In genomic region chr13:107551521-107551920, GRCh38 we compare ENCODE assay signal across 30 cellular contexts.
"Had no signal": no experiment of that assay in that cellular context is flagged by ENCODE, and none has a peak within 500 bp of the region (broad histone marks: within the 10 kb centered on the region; RNA-seq: fewer than 3 reads in every experiment).

No MANE protein-coding gene starts in this region.

- H3K4me1 Mint-ChIP-seq: activated CD4-positive, alpha-beta memory T cell treated with anti-CD3 and anti-CD28 coated beads, Interleukin-2, amount 10 ng/mL, durations not matched to agents 7 days and 5 days; activated CD4-positive, alpha-beta T cell treated with anti-CD3 and anti-CD28 coated beads, Interleukin-2, amount 10 ng/mL, durations not matched to agents 7 days and 5 days; activated naive CD4-positive, alpha-beta T cell treated with anti-CD3 and anti-CD28 coated beads, Interleukin-2, amount 10 ng/mL, durations not matched to agents 7 days and 5 days; activated naive CD8-positive, alpha-beta T cell treated with anti-CD3 and anti-CD28 coated beads, Interleukin-2, amount 10 ng/mL, durations not matched to agents 7 days and 5 days; WTC11 had no signal

- H3K27ac ChIP-seq: body of pancreas, cardiac muscle cell, foreskin keratinocyte, gastrocnemius medialis, heart left ventricle had no signal

- H3K27me3 ChIP-seq: body of pancreas, cardiac muscle cell, foreskin keratinocyte, gastrocnemius medialis, heart left ventricle had no signal

- H3K4me3 ChIP-seq: body of pancreas, cardiac muscle cell, gastrocnemius medialis, heart left ventricle had no signal

- H3K27ac Mint-ChIP-seq: activated CD4-positive, alpha-beta memory T cell treated with anti-CD3 and anti-CD28 coated beads, Interleukin-2, amount 10 ng/mL, durations not matched to agents 7 days and 5 days; activated CD4-positive, alpha-beta T cell treated with anti-CD3 and anti-CD28 coated beads, Interleukin-2, amount 10 ng/mL, durations not matched to agents 7 days and 5 days; activated naive CD4-positive, alpha-beta T cell treated with anti-CD3 and anti-CD28 coated beads, Interleukin-2, amount 10 ng/mL, durations not matched to agents 7 days and 5 days; activated naive CD4-positive, alpha-beta T cell treated with anti-CD3 and anti-CD28 coated beads, Interleukin-2, amount 50 U/mL, for 72 hours; activated naive CD8-positive, alpha-beta T cell treated with anti-CD3 and anti-CD28 coated beads, Interleukin-2, amount 10 ng/mL, durations not matched to agents 7 days and 5 days; activated T-cell treated with anti-CD3 and anti-CD28 coated beads, Interleukin-2, amount 50 U/mL, for 24 hours; activated T-cell treated with anti-CD3 and anti-CD28 coated beads, Interleukin-2, amount 50 U/mL, for 72 hours; effector memory CD8-positive, alpha-beta T cell; WTC11 had no signal

- H3K9me3 ChIP-seq: body of pancreas, gastrocnemius medialis, heart left ventricle had no signal

- DNase-seq: activated CD4-positive, alpha-beta memory T cell treated with anti-CD3 and anti-CD28 coated beads, Interleukin-2, amount 10 ng/mL, durations not matched to agents 7 days and 5 days; activated CD4-positive, alpha-beta T cell treated with anti-CD3 and anti-CD28 coated beads for 1 hour; activated CD4-positive, alpha-beta T cell treated with anti-CD3 and anti-CD28 coated beads for 4 hours; activated CD4-positive, alpha-beta T cell treated with anti-CD3 and anti-CD28 coated beads, Interleukin-2, amount 10 ng/mL, durations not matched to agents 7 days and 5 days; activated CD4-positive, alpha-beta T cell treated with anti-CD3 and anti-CD28 coated beads, Interleukin-2, amount 50 U/mL, for 4 hours; activated CD8-positive, alpha-beta memory T cell treated with anti-CD3 and anti-CD28 coated beads, Interleukin-2, amount 50 U/mL, for 48 hours; activated gamma-delta T cell; activated naive CD4-positive, alpha-beta T cell; activated naive CD4-positive, alpha-beta T cell treated with anti-CD3 and anti-CD28 coated beads, Interleukin-2, amount 10 ng/mL, durations not matched to agents 7 days and 5 days; activated naive CD8-positive, alpha-beta T cell treated with anti-CD3 and anti-CD28 coated beads, Interleukin-2, amount 10 ng/mL, durations not matched to agents 7 days and 5 days; activated T-cell treated with anti-CD3 and anti-CD28 coated beads for 4 hours; activated T-cell treated with anti-CD3 and anti-CD28 coated beads, Interleukin-2, amount 50 U/mL, for 24 hours; activated T-cell treated with anti-CD3 and anti-CD28 coated beads, Interleukin-2, amount 50 U/mL, for 72 hours; amygdala; aorta; body of pancreas; central memory CD4-positive, alpha-beta T cell; cerebellar nuclear complex; cortex of kidney; dermis blood vessel endothelial cell; effector CD4-positive, alpha-beta T cell; effector memory CD8-positive, alpha-beta T cell; foreskin keratinocyte; gastrocnemius medialis; glutamatergic neuron; heart left ventricle; T-helper 2 cell had no signal

- H3K36me3 Mint-ChIP-seq: activated naive CD4-positive, alpha-beta T cell treated with anti-CD3 and anti-CD28 coated beads, Interleukin-2, amount 10 ng/mL, durations not matched to agents 7 days and 5 days; activated naive CD4-positive, alpha-beta T cell treated with anti-CD3 and anti-CD28 coated beads, Interleukin-2, amount 50 U/mL, for 72 hours; activated naive CD8-positive, alpha-beta T cell treated with anti-CD3 and anti-CD28 coated beads, Interleukin-2, amount 10 ng/mL, durations not matched to agents 7 days and 5 days; WTC11 had no signal

- H3K4me1 ChIP-seq: body of pancreas, foreskin keratinocyte, gastrocnemius medialis, heart left ventricle had no signal

- H3K36me3 ChIP-seq: cardiac muscle cell, gastrocnemius medialis, heart left ventricle had no signal

- H3K27me3 Mint-ChIP-seq: activated CD4-positive, alpha-beta memory T cell treated with anti-CD3 and anti-CD28 coated beads, Interleukin-2, amount 10 ng/mL, durations not matched to agents 7 days and 5 days; activated CD4-positive, alpha-beta T cell treated with anti-CD3 and anti-CD28 coated beads, Interleukin-2, amount 10 ng/mL, durations not matched to agents 7 days and 5 days; activated naive CD4-positive, alpha-beta T cell treated with anti-CD3 and anti-CD28 coated beads, Interleukin-2, amount 10 ng/mL, durations not matched to agents 7 days and 5 days; activated naive CD8-positive, alpha-beta T cell treated with anti-CD3 and anti-CD28 coated beads, Interleukin-2, amount 10 ng/mL, durations not matched to agents 7 days and 5 days; activated T-cell treated with anti-CD3 and anti-CD28 coated beads, Interleukin-2, amount 50 U/mL, for 24 hours; effector memory CD8-positive, alpha-beta T cell had no signal

- H3K9me3 Mint-ChIP-seq: activated CD4-positive, alpha-beta T cell treated with anti-CD3 and anti-CD28 coated beads, Interleukin-2, amount 10 ng/mL, durations not matched to agents 7 days and 5 days; activated naive CD8-positive, alpha-beta T cell treated with anti-CD3 and anti-CD28 coated beads, Interleukin-2, amount 10 ng/mL, durations not matched to agents 7 days and 5 days; WTC11 had no signal

- H3K4me3 Mint-ChIP-seq: activated CD4-positive, alpha-beta memory T cell treated with anti-CD3 and anti-CD28 coated beads, Interleukin-2, amount 10 ng/mL, durations not matched to agents 7 days and 5 days; activated CD4-positive, alpha-beta T cell treated with anti-CD3 and anti-CD28 coated beads, Interleukin-2, amount 10 ng/mL, durations not matched to agents 7 days and 5 days; activated naive CD4-positive, alpha-beta T cell treated with anti-CD3 and anti-CD28 coated beads, Interleukin-2, amount 10 ng/mL, durations not matched to agents 7 days and 5 days; activated naive CD8-positive, alpha-beta T cell treated with anti-CD3 and anti-CD28 coated beads, Interleukin-2, amount 10 ng/mL, durations not matched to agents 7 days and 5 days; activated T-cell treated with anti-CD3 and anti-CD28 coated beads, Interleukin-2, amount 50 U/mL, for 24 hours; activated T-cell treated with anti-CD3 and anti-CD28 coated beads, Interleukin-2, amount 50 U/mL, for 72 hours; effector memory CD8-positive, alpha-beta T cell; WTC11 had no signal
